ENCODE assay signal across 1 cellular context in genomic region chr15:100808691-100809090, GRCh38.
TF ChIP-seq lines count a peak whose summit lies in the region.

No MANE protein-coding gene starts in this region.

TF ChIP-seq in K562, 482 proteins besides CTCF, POLR2A, EP300 and RAD21 (continued from another document):
- TF ChIP-seq TFE3 (CRISPR knock-in tag; IDR thresholded peaks at IDR 0.05) (peak; percentile 89), CBFA2T2 (conservative IDR thresholded peaks at IDR 0.05) (peak; percentile 29; the same call in 1 of the 2 replicates), ZNF263 (CRISPR knock-in tag; IDR thresholded peaks at IDR 0.05; ENCODE audit: borderline replicate concordance) (no peak), SFPQ (IDR thresholded peaks at IDR 0.05; ENCODE audit: low read depth, low read length) (no peak)
